ENCODE assay signal across 8 cellular contexts in the genomic region with DNA sequence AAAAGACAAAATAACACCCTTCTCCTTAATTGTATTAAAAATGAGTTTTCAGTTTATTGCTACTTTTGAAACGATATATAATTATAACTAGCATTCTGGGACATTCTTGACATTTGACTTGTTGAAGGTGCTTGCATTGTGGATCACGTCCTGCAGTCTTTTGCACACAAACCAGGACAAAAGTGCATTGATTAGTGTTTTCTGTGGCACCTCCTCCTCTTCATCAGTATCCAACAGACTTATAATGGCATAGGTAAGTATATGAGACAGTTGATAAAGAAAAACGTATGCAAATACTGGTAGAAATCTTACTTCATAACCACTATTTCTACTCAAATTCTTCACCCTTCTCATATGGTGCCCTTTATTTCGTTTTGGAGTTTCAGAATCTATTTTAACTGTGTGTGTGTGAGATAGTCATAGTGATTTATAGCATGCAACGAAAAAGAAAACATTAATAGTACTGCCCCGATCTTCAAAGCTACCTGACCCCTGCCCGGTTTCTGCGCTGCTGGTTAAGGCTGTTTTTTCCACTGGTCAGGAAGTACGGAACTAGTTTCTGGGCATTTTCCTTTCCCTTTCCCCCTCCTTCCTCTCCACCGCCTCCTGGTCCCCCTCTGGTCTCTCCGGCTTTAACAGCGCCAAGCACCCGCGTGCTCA. TPM values are rescaled to one million over a fixed set of nuclear protein-coding genes. Genes with fewer than 3 reads are reported as not detected.
DNase-seq lines count a peak whose midpoint lies in the region; ATAC-seq and TF ChIP-seq lines count a peak whose summit lies in the region.

No MANE protein-coding gene starts in this region.

- ATAC-seq in omental fat pad (ENCODE audit: low FRiP score): peak; percentile 57

- TF ChIP-seq CTCF in HFFc6 (IDR thresholded peaks at IDR 0.05) (no peak), OCI-LY3 (IDR thresholded peaks at IDR 0.05; ENCODE audit: low read depth, low read length) (no peak), epithelial cell of esophagus (IDR thresholded peaks at IDR 0.05; ENCODE audit: insufficient read depth, low read depth, low read length, missing control alignments) (no peak), omental fat pad (IDR thresholded peaks at IDR 0.05) (no peak)

- peak overlapping the region; percentile 99 for H3K27ac Mint-ChIP-seq in HFFc6

- H3K27me3 ChIP-seq in OCI-LY3 (ENCODE audit: low read depth, low read length): no peaks in the 10 kb centered on the region

- no peaks in the 10 kb centered on the region for H3K9me3 ChIP-seq in OCI-LY3 (ENCODE audit: insufficient read depth, low read length)

- DNase-seq in NCI-H510A treated with DMSO at 0.1 percent for 48 hours (lab: John Stamatoyannopoulos, UW) (peak; percentile 31), NCI-H510A (lab: John Stamatoyannopoulos, UW) (no peak), HFFc6 (no peak), epithelial cell of esophagus (ENCODE audit: low read depth) (no peak), omental fat pad (ENCODE audit: low spot score) (no peak), superior temporal gyrus (ENCODE audit: extremely low spot score) (no peak), hepatic stellate cell (ENCODE audit: low spot score) (no peak)

- no peaks in the 10 kb centered on the region for H3K36me3 ChIP-seq in OCI-LY3 (replicated peaks; ENCODE audit: low read depth, low read length)

- peak overlapping the region; percentile 82 for H3K9ac ChIP-seq in OCI-LY3 (ENCODE audit: low read length)

- peak overlapping the region; percentile 94 for H3K4me3 Mint-ChIP-seq in HFFc6

- no peaks in the 10 kb centered on the region for H4K20me1 ChIP-seq in OCI-LY3 (ENCODE audit: insufficient read depth, low read length)

- H3K79me2 ChIP-seq in OCI-LY3 (ENCODE audit: low read length): peaks cover 27% of the 10 kb centered on the region

- H3K4me1 ChIP-seq in OCI-LY3 (ENCODE audit: low read length): peaks cover 11% of the 10 kb centered on the region

- H3K4me1 Mint-ChIP-seq in HFFc6 (ENCODE audit: low read depth): peaks cover 33% of the 10 kb centered on the region

- peak overlapping the region; percentile 77 for H3K27ac ChIP-seq in OCI-LY3 (ENCODE audit: low read length)

- H3K4me3 ChIP-seq in OCI-LY3 (ENCODE audit: low read length) (peak overlapping the region; percentile 96), epithelial cell of esophagus (ENCODE audit: low read length) (peak overlapping the region; percentile 80)

- peaks cover 15% of the 10 kb centered on the region for H3K36me3 Mint-ChIP-seq in HFFc6 (ENCODE audit: low read depth)

- H2AFZ ChIP-seq in OCI-LY3 (ENCODE audit: low read depth, low read length): peak overlapping the region; percentile 96

- H3K9me3 Mint-ChIP-seq in HFFc6: no peaks in the 10 kb centered on the region

- peak overlapping the region; percentile 72 for H3K4me2 ChIP-seq in OCI-LY3 (ENCODE audit: low read length)

- H3K27me3 Mint-ChIP-seq in HFFc6 (ENCODE audit: insufficient read depth): peaks cover 3% of the 10 kb centered on the region

RNA-seq across cellular contexts. Expression of gene RASA1, which starts 0.6 kb away (rescaled TPM):
- total RNA-seq in HFFc6 (2021; fragmentation: NEBNext Ultra II Directional; extraction: Animal tissue kit (Norgen Biotek cat#: 25700)): 10 to 100 TPM; 61.6 to 89.8 (median 64.9) TPM
- total RNA-seq in omental fat pad: 10 to 100 TPM; 22.8 to 37.7 (median 30.3) TPM
